In the genomic region with DNA sequence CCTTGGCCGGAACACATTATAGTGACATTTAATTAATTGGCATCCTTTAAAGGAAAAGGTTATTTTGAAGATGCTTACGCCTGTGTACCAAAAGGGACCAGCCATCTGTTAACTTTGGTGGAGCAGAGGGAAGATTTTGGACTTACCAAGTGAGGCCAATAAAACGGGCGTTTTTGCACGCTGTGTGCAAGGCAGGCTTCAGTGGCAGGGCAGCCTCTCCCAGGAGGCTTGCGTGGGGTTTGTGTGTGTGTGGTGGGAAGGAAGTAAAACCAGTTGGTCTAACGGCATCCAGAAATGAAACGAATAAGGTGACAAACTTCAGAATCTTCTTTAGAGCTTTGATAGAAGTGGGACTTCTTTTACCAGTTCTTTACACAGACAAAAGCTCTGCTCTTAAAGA, we compare ENCODE assay signal across 10 cellular contexts.
DNase-seq lines count a peak whose midpoint lies in the region; ATAC-seq and TF ChIP-seq lines count a peak whose summit lies in the region.
"Had no signal": no experiment of that assay in that cellular context is flagged by ENCODE, and none has a peak within 500 bp of the region (broad histone marks: within the 10 kb centered on the region; RNA-seq: fewer than 3 reads in every experiment).

No MANE protein-coding gene starts in this region.

- no peaks in the 10 kb centered on the region for H3F3A ChIP-seq in neural progenitor cell (ENCODE audit: low read depth)

- no peaks in the 10 kb centered on the region for H3K9me3 Mint-ChIP-seq in immature natural killer cell
- no peaks in the 10 kb centered on the region for H3K9me3 Mint-ChIP-seq in neural progenitor cell

- no peak overlapping the region for H2AFZ ChIP-seq in neural progenitor cell (replicated peaks)

- H4K20me1 ChIP-seq in neural progenitor cell (ENCODE audit: low read depth) = no peaks in the 10 kb centered on the region

- peaks cover 0 to 7% (median 0%) of the 10 kb centered on the region in 3 donors for H3K36me3 Mint-ChIP-seq in immature natural killer cell
- peaks cover 10% of the 10 kb centered on the region for H3K36me3 Mint-ChIP-seq in neural progenitor cell

- no peak overlapping the region for H3K27ac ChIP-seq in adrenal gland
- H3K27ac ChIP-seq in neural progenitor cell = no peak overlapping the region

- H3K4me3 ChIP-seq in Jurkat, Clone E6-1 (ENCODE audit: low read length) = peak overlapping the region; percentile 16
- H3K4me3 ChIP-seq in adrenal gland (no peak overlapping the region), neural progenitor cell (no peak overlapping the region)

- no peak overlapping the region for H3K4me2 ChIP-seq in neural progenitor cell

- H3K9me3 ChIP-seq in adrenal gland (replicated peaks in 1 of 3) (no peaks in the 10 kb centered on the region), neural progenitor cell (ENCODE audit: low read depth) (no peaks in the 10 kb centered on the region)

- H3K27me3 Mint-ChIP-seq in immature natural killer cell (ENCODE audit: low read depth in 3 of 3) = peaks cover 0 to 4% (median 0%) of the 10 kb centered on the region in 3 donors
- peaks cover 2% of the 10 kb centered on the region for H3K27me3 Mint-ChIP-seq in neural progenitor cell (ENCODE audit: insufficient read depth, low read depth)

- intact Hi-C loops in adrenal gland (cut with DNase I) = no loop called here

- peaks cover 39 to 53% of the 10 kb centered on the region in 2 donors for H3K4me1 Mint-ChIP-seq in immature natural killer cell
- H3K4me1 Mint-ChIP-seq in neural progenitor cell = peaks cover 15% of the 10 kb centered on the region

- TF ChIP-seq POLR2A in adrenal gland (IDR thresholded peaks at IDR 0.05) = no peak

- H3K9ac ChIP-seq in neural progenitor cell = no peak overlapping the region

- peaks cover 0 to 23% of the 10 kb centered on the region in 2 donors for H3K4me1 ChIP-seq in adrenal gland (replicated peaks in 1 of 2)
- peaks cover 16% of the 10 kb centered on the region for H3K4me1 ChIP-seq in neural progenitor cell

- TF ChIP-seq CTCF in adrenal gland (IDR thresholded peaks at IDR 0.05) = no peak
- TF ChIP-seq CTCF in neural progenitor cell (IDR thresholded peaks at IDR 0.05) = no peak

- in situ Hi-C loops in KBM-7 (cut with MboI; ENCODE audit: low pct_unique_long_range_greater_than_20kb, low sequenced_read_pairs) = no loop called here

- peak; percentile 55 for ATAC-seq in GM18867 (IDR thresholded peaks at IDR 0.05; ENCODE audit: unreplicated experiment)
- peak; percentile 61 for ATAC-seq in GM21717 (IDR thresholded peaks at IDR 0.05; ENCODE audit: unreplicated experiment)

- peak overlapping the region in 3 of 5 donors; percentile 7 to 49 (median 38) for H3K4me3 Mint-ChIP-seq in immature natural killer cell
- H3K4me3 Mint-ChIP-seq in neural progenitor cell = no peak overlapping the region

- H3K36me3 ChIP-seq in adrenal gland (replicated peaks in 1 of 2) = no peaks in the 10 kb centered on the region
- H3K36me3 ChIP-seq in neural progenitor cell = no peaks in the 10 kb centered on the region

- H3K27ac Mint-ChIP-seq in immature natural killer cell = peak overlapping the region in 3 of 6 donors; percentile 11 to 44 (median 31)
- H3K27ac Mint-ChIP-seq in neural progenitor cell = no peak overlapping the region

- H3K27me3 ChIP-seq in adrenal gland = no peaks in the 10 kb centered on the region
- no peaks in the 10 kb centered on the region for H3K27me3 ChIP-seq in neural progenitor cell

- peak; percentile 44 for DNase-seq in Jurkat, Clone E6-1 (ENCODE audit: low read depth, low spot score)
- DNase-seq in immature natural killer cell (no peak), KBM-7 (no peak), OCI-M1 (lab: John Stamatoyannopoulos, UW) (no peak), adrenal gland (no peak), neural progenitor cell (ENCODE audit: low spot score) (no peak)
- DNase-seq: activated CD4-positive, alpha-beta T cell treated with anti-CD3 and anti-CD28 coated beads, Interleukin-2, amount 50 U/mL, for 4 hours; HCEC 1CT had no signal

- WGBS in adrenal gland, 4 donors = 80 to 95% (median 82%) methylated on average over 8 of the region's 8 CpGs

- no peaks in the 10 kb centered on the region for H3K79me2 ChIP-seq in neural progenitor cell (ENCODE audit: low read depth)
